In genomic region chr5:154467655-154468354, GRCh38 we compare ENCODE assay signal across 9 cellular contexts. TPM values are rescaled to one million over a fixed set of nuclear protein-coding genes. Genes with fewer than 3 reads are reported as not detected.
A peak's percentile ranks its signal among the peaks of the same experiment; 100 is the strongest.
DNase-seq lines count a peak whose midpoint lies in the region; ATAC-seq and TF ChIP-seq lines count a peak whose summit lies in the region.
"Had no signal": no experiment of that assay in that cellular context is flagged by ENCODE, and none has a peak within 500 bp of the region (broad histone marks: within the 10 kb centered on the region; RNA-seq: fewer than 3 reads in every experiment).

No MANE protein-coding gene starts in this region.

- ATAC-seq in GM21447 (IDR thresholded peaks at IDR 0.05; ENCODE audit: unreplicated experiment): peak; percentile 86

- H3K27ac ChIP-seq in RWPE1: no peak overlapping the region

- TF ChIP-seq CTCF in RWPE1 (conservative IDR thresholded peaks at IDR 0.05; ENCODE audit: low read depth): peak; percentile 97

- POLR2A ChIA-PET in RWPE1 (lab: Yijun Ruan, JAX; ENCODE audit: low non-redundant PET): no interaction called here

- CTCF ChIA-PET in RWPE1 (lab: Yijun Ruan, JAX): interaction anchor here (0.6 to 1.7 kb wide), 15 partner anchors 10 to 367 kb away, joined by 3 to 9 read pairs (median 4); partner anchors contain the start of gene HAND1

- DNase-seq in EL: peak; percentile 62
- peak; percentile 62 for DNase-seq in HT1080 (ENCODE audit: low read depth)
- peak; percentile 94 for DNase-seq in RWPE1 (ENCODE audit: low spot score)
- DNase-seq in activated effector memory CD4-positive, alpha-beta T cell treated with Interleukin-2 at 50 U/mL for 16 hours: peak; percentile 51
- DNase-seq in globus pallidus (ENCODE audit: low spot score): peak; percentile 46
- peak; percentile 48 for DNase-seq in pons (ENCODE audit: low spot score)
- peak; percentile 79 for DNase-seq in ureter (ENCODE audit: low spot score)

RNA-seq across cellular contexts. Expression of gene HAND1, which starts 10.2 kb away (rescaled TPM):
- total RNA-seq in HT1080 (2014; rRNA removed; shearing (Covaris generic)): not detected in 2 replicates
- polyA plus RNA-seq in HT1080 (2015; cell fraction: cytosol; rRNA removed): not detected in 2 replicates
- polyA plus RNA-seq in HT1080 (2015; cell fraction: nucleus; rRNA removed): not detected in 2 replicates
- total RNA-seq in ureter: not detected
- total RNA-seq: frontal cortex had no signal

RNA-seq across cellular contexts. Expression of gene SAP30L, which starts 22.0 kb away (rescaled TPM):
- 40.4 and 49.5 TPM in 2 replicates for total RNA-seq in HT1080 (2014; rRNA removed; shearing (Covaris generic))
- 10.4 and 12.1 TPM in 2 replicates for polyA plus RNA-seq in HT1080 (2015; cell fraction: cytosol; rRNA removed)
- polyA plus RNA-seq in HT1080 (2015; cell fraction: nucleus; rRNA removed): 22.1 and 22.9 TPM in 2 replicates
- 34.6 TPM for total RNA-seq in ureter
